15 cellular contexts compared by ENCODE assay signal in the genomic region with DNA sequence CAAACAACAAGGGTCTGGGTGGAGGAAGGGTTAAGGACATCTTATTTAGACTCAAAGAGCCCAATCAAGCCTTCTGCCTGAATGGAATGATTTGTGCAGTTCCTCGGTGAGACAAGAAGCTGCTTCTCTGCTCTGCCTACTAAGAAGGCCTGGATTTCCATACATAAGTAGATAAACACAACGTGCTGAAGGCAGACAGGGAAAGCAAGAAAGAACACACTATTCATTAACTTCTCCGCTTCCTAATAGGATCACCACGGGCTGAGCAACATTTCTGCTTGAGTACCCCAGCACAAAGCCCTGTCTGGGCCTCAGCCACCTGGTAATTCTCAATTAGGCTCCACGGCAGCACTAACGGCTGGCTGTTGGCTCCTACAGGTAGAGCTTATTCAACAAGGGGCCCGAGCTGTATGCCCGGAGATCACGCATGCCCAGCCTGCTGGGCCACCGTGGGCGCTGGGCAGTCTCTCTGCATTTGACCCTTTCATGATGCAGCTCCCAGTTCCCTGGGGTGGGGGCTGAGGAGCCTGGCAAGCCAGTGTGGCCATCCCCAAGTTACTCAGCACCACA.
DNase-seq lines count a peak whose midpoint lies in the region; ATAC-seq and TF ChIP-seq lines count a peak whose summit lies in the region.
"Had no signal": no experiment of that assay in that cellular context is flagged by ENCODE, and none has a peak within 500 bp of the region (broad histone marks: within the 10 kb centered on the region; RNA-seq: fewer than 3 reads in every experiment).

No MANE protein-coding gene starts in this region.

- H3K4me2 ChIP-seq in DND-41 (ENCODE audit: insufficient read depth, low read length) (peak overlapping the region; percentile 22; the same call in 1 of the 2 replicates), MM.1S (ENCODE audit: low read depth, low read length) (peak overlapping the region; percentile 60), OCI-LY1 (ENCODE audit: low read length) (peak overlapping the region; percentile 66)

- no peak for TF ChIP-seq EP300 in sigmoid colon (IDR thresholded peaks at IDR 0.05)

- TF ChIP-seq CTCF in DND-41 (IDR thresholded peaks at IDR 0.05; ENCODE audit: borderline replicate concordance, extremely low read depth, low read length, poor library complexity, severe bottlenecking) (no peak), MM.1S (IDR thresholded peaks at IDR 0.05; ENCODE audit: low read length) (no peak), OCI-LY1 (IDR thresholded peaks at IDR 0.05; ENCODE audit: low read length) (no peak), sigmoid colon (IDR thresholded peaks at IDR 0.05) (no peak), progenitor cell of endocrine pancreas (IDR thresholded peaks at IDR 0.05; ENCODE audit: unreplicated experiment) (no peak)

- H3K9me3 ChIP-seq in DND-41 (ENCODE audit: insufficient read depth, low read length, severe bottlenecking) = peaks cover 5% of the 10 kb centered on the region
- no peaks in the 10 kb centered on the region for H3K9me3 ChIP-seq in MM.1S (replicated peaks; ENCODE audit: insufficient read depth, low read length)
- no peaks in the 10 kb centered on the region for H3K9me3 ChIP-seq in OCI-LY1 (ENCODE audit: low read length)
- H3K9me3 ChIP-seq in sigmoid colon = no peaks in the 10 kb centered on the region
- H3K9me3 ChIP-seq: SJSA1, upper lobe of right lung had no signal

- peak overlapping the region; percentile 65 for H2AFZ ChIP-seq in DND-41 (ENCODE audit: low read depth, low read length)
- 0 out of 2 replicates have a peak overlapping the region, but pooled peaks have one; percentile 11 for H2AFZ ChIP-seq in MM.1S (ENCODE audit: low read length)
- H2AFZ ChIP-seq in OCI-LY1 (ENCODE audit: low read length) = peak overlapping the region; percentile 18; the same call in 1 of the 2 replicates

- H3K4me3 ChIP-seq in DND-41 (ENCODE audit: low read depth in 1 of 2, low read length in 2 of 2) (no peak overlapping the region), MM.1S (ENCODE audit: low read length) (no peak overlapping the region), OCI-LY1 (ENCODE audit: low read depth, low read length, poor library complexity, severe bottlenecking) (peak overlapping the region; percentile 11), sigmoid colon (no peak overlapping the region)
- H3K4me3 ChIP-seq: cardiac muscle cell, heart right ventricle, left lung, SJSA1, upper lobe of right lung had no signal

- no peak overlapping the region for H3K4me3 Mint-ChIP-seq in progenitor cell of endocrine pancreas (ENCODE audit: low read depth)

- ATAC-seq in DND-41 (ENCODE audit: insufficient read depth, low read depth) = peak; percentile 35
- ATAC-seq in HG02970 (IDR thresholded peaks at IDR 0.05; ENCODE audit: low FRiP score, unreplicated experiment) = no peak
- ATAC-seq: heart right ventricle, left lung, upper lobe of right lung had no signal

- H3K9me3 Mint-ChIP-seq in progenitor cell of endocrine pancreas (ENCODE audit: low read depth) = peaks cover 39% of the 10 kb centered on the region

- no peak overlapping the region for H3K27ac Mint-ChIP-seq in progenitor cell of endocrine pancreas

- H4K20me1 ChIP-seq in DND-41 (ENCODE audit: insufficient read depth, low read length) = no peaks in the 10 kb centered on the region
- no peaks in the 10 kb centered on the region for H4K20me1 ChIP-seq in MM.1S (ENCODE audit: insufficient read depth, low read length)
- H4K20me1 ChIP-seq in OCI-LY1 (ENCODE audit: insufficient read depth, low read length) = no peaks in the 10 kb centered on the region

- H3K4me1 Mint-ChIP-seq in progenitor cell of endocrine pancreas (ENCODE audit: low read depth) = no peaks in the 10 kb centered on the region

- WGBS in sigmoid colon, 2 donors = 71 to 75% methylated on average over 11 of the region's 11 CpGs

- H3K9me2 ChIP-seq in MM.1S (replicated peaks; ENCODE audit: insufficient read depth, low read length) = no peaks in the 10 kb centered on the region
- H3K9me2 ChIP-seq in OCI-LY1 (ENCODE audit: low read depth, low read length) = no peaks in the 10 kb centered on the region

- H3K36me3 ChIP-seq in DND-41 (ENCODE audit: insufficient read depth, low read length) (no peaks in the 10 kb centered on the region), MM.1S (replicated peaks; ENCODE audit: insufficient read depth, low read length) (no peaks in the 10 kb centered on the region), OCI-LY1 (ENCODE audit: insufficient read depth, low read length) (no peaks in the 10 kb centered on the region; the same call in 1 of the 2 replicates), sigmoid colon (no peaks in the 10 kb centered on the region)
- H3K36me3 ChIP-seq: cardiac muscle cell, heart right ventricle, left lung, SJSA1, upper lobe of right lung had no signal

- no peaks in the 10 kb centered on the region for H3K27me3 Mint-ChIP-seq in progenitor cell of endocrine pancreas

- H3K36me3 Mint-ChIP-seq in progenitor cell of endocrine pancreas (ENCODE audit: insufficient read depth) = no peaks in the 10 kb centered on the region

- H3F3A ChIP-seq in MM.1S (ENCODE audit: insufficient read depth, low read length) (peaks cover 8% of the 10 kb centered on the region; the same call in 1 of the 2 replicates), OCI-LY1 (ENCODE audit: insufficient read depth, low read length) (no peaks in the 10 kb centered on the region)

- H3K27me3 ChIP-seq in DND-41 (ENCODE audit: insufficient read depth, low read length, poor library complexity) (no peaks in the 10 kb centered on the region), MM.1S (replicated peaks; ENCODE audit: insufficient read depth, low read length) (no peaks in the 10 kb centered on the region), OCI-LY1 (ENCODE audit: insufficient read depth, low read length) (no peaks in the 10 kb centered on the region), sigmoid colon (no peaks in the 10 kb centered on the region)
- H3K27me3 ChIP-seq: cardiac muscle cell, left lung, SJSA1 had no signal

- H3K79me2 ChIP-seq in DND-41 (ENCODE audit: insufficient read depth, low read length) (no peaks in the 10 kb centered on the region), MM.1S (ENCODE audit: low read length) (no peaks in the 10 kb centered on the region), OCI-LY1 (ENCODE audit: insufficient read depth, low read length) (no peaks in the 10 kb centered on the region)

- H3K9ac ChIP-seq in DND-41 (ENCODE audit: low read depth, low read length) (peak overlapping the region; percentile 46), MM.1S (ENCODE audit: low read length) (peak overlapping the region; percentile 31; the same call in 1 of the 2 replicates), OCI-LY1 (ENCODE audit: low read length) (peak overlapping the region; percentile 79)

- intact Hi-C loops in sigmoid colon (cut with DNase I) = no loop called here

- H3K27ac ChIP-seq in DND-41 (ENCODE audit: low read length) = peak overlapping the region; percentile 83
- H3K27ac ChIP-seq in MM.1S (ENCODE audit: low read length) = peak overlapping the region; percentile 76
- peak overlapping the region; percentile 100 for H3K27ac ChIP-seq in OCI-LY1 (ENCODE audit: low read depth, low read length, poor library complexity, severe bottlenecking)
- no peak overlapping the region for H3K27ac ChIP-seq in sigmoid colon
- H3K27ac ChIP-seq: cardiac muscle cell, heart right ventricle, left lung, SJSA1, upper lobe of right lung had no signal

- peaks cover 58% of the 10 kb centered on the region for H3K4me1 ChIP-seq in DND-41 (ENCODE audit: insufficient read depth, low read length)
- H3K4me1 ChIP-seq in MM.1S (ENCODE audit: low read length) = peaks cover 21% of the 10 kb centered on the region
- peaks cover 74% of the 10 kb centered on the region for H3K4me1 ChIP-seq in OCI-LY1 (ENCODE audit: insufficient read depth, low read length, severe bottlenecking)
- H3K4me1 ChIP-seq in sigmoid colon = no peaks in the 10 kb centered on the region
- H3K4me1 ChIP-seq: heart right ventricle, left lung, SJSA1, upper lobe of right lung had no signal

- peak; percentile 45 for DNase-seq in DND-41
- DNase-seq in MM.1S = peak; percentile 17
- peak; percentile 31 for DNase-seq in kidney tubule cell (ENCODE audit: low spot score)
- DNase-seq in sigmoid colon = no peak
- no peak for DNase-seq in stimulated activated CD4-positive, alpha-beta T cell treated with anti-CD3 and anti-CD28 coated beads, Interleukin-2, amount 100 ng/mL, for 24 hours
- DNase-seq in progenitor cell of endocrine pancreas (ENCODE audit: low spot score, unreplicated experiment) = no peak
- DNase-seq: DMS 273 treated with DMSO at 0.1 percent for 48 hours; heart right ventricle; left lung; stimulated activated CD4-positive, alpha-beta T cell treated with anti-CD3 and anti-CD28 coated beads, Interleukin-4, amount 100 ng/mL, for 1 hour; upper lobe of right lung had no signal

- TF ChIP-seq POLR2A in sigmoid colon (IDR thresholded peaks at IDR 0.05) = no peak

Comparison
In these comparisons a context has a peak if more than half of its experiments do, and no peak if none do; other contexts are left out.
1. DNase-seq: peak in DND-41 (single experiment), MM.1S (single experiment) and kidney tubule cell (single experiment); none in sigmoid colon (single experiment), stimulated activated CD4-positive, alpha-beta T cell treated with anti-CD3 and anti-CD28 coated beads, Interleukin-2, amount 100 ng/mL, for 24 hours (0 of 2) and progenitor cell of endocrine pancreas (single experiment).
2. H2AFZ ChIP-seq: peak in every context shown above with its lines; median percentile 65 in DND-41; 18 in OCI-LY1; 11 in MM.1S.
3. H3K27ac ChIP-seq: peak in DND-41 (single experiment), MM.1S (single experiment) and OCI-LY1 (single experiment); none in sigmoid colon (0 of 4).
4. Peak in every context shown above with its lines, with median percentiles within 50 percentile points of each other: H3K4me2 ChIP-seq and H3K9ac ChIP-seq.